In genomic region chr4:108988514-108989195, GRCh38 we compare ENCODE assay signal across 15 cellular contexts.
DNase-seq lines count a peak whose midpoint lies in the region; ATAC-seq, FAIRE-seq and TF ChIP-seq lines count a peak whose summit lies in the region.
"Had no signal": no experiment of that assay in that cellular context is flagged by ENCODE, and none has a peak within 500 bp of the region (broad histone marks: within the 10 kb centered on the region; RNA-seq: fewer than 3 reads in every experiment).

No MANE protein-coding gene starts in this region.

- no peak for TF ChIP-seq POLR2A in endothelial cell of umbilical vein (IDR thresholded peaks at IDR 0.05; ENCODE audit: low read depth, low read length)

- peak; percentile 74 for ATAC-seq in GM18498 (IDR thresholded peaks at IDR 0.05; ENCODE audit: unreplicated experiment)
- ATAC-seq in GM21381 (IDR thresholded peaks at IDR 0.05; ENCODE audit: unreplicated experiment), result peak; percentile 82
- ATAC-seq in HG03139 (IDR thresholded peaks at IDR 0.05; ENCODE audit: unreplicated experiment), result peak; percentile 85
- ATAC-seq: stimulated activated effector memory CD8-positive, alpha-beta T cell treated with anti-CD3 and anti-CD28 coated beads, Interleukin-12 subunit alpha, Interleukin-12 subunit beta, amount 100 ng/mL, for 72 hours had no signal

- no peak overlapping the region for H2AFZ ChIP-seq in endothelial cell of umbilical vein (ENCODE audit: low read depth, low read length)

- TF ChIP-seq CTCF in endothelial cell of umbilical vein (IDR thresholded peaks at IDR 0.05; ENCODE audit: extremely low read depth in 1 of 2, insufficient read depth in 1 of 2, low read depth in 1 of 2, low read length in 2 of 2) (no peak), CD14-positive monocyte (IDR thresholded peaks at IDR 0.05) (no peak), colonic mucosa (IDR thresholded peaks at IDR 0.05) (no peak)

- dilution Hi-C loops in endothelial cell of umbilical vein (cut with MboI; ENCODE audit: extremely low pct_ligation_motif_present, low sequenced_read_pairs), result no loop called here

- H3K27me3 ChIP-seq in endothelial cell of umbilical vein (ENCODE audit: control insufficient read depth in 2 of 2, insufficient read depth in 2 of 2, low read length in 2 of 2) (no peaks in the 10 kb centered on the region), colonic mucosa (no peaks in the 10 kb centered on the region)
- H3K27me3 ChIP-seq: right atrium auricular region had no signal

- H3K27ac Mint-ChIP-seq in CD14-positive monocyte, result no peak overlapping the region
- H3K27ac Mint-ChIP-seq: nephron; stimulated activated effector memory CD8-positive, alpha-beta T cell treated with anti-CD3 and anti-CD28 coated beads, Interleukin-12 subunit alpha, Interleukin-12 subunit beta, amount 100 ng/mL, for 72 hours had no signal

- no peaks in the 10 kb centered on the region for H4K20me1 ChIP-seq in endothelial cell of umbilical vein (replicated peaks; ENCODE audit: control insufficient read depth, extremely low read depth, insufficient read depth, low read length)

- H3K36me3 Mint-ChIP-seq in CD14-positive monocyte, result no peaks in the 10 kb centered on the region
- H3K36me3 Mint-ChIP-seq: stimulated activated effector memory CD8-positive, alpha-beta T cell treated with anti-CD3 and anti-CD28 coated beads, Interleukin-12 subunit alpha, Interleukin-12 subunit beta, amount 100 ng/mL, for 72 hours had no signal

- CTCF ChIA-PET in endothelial cell of umbilical vein (lab: Charles Lee), result no interaction called here

- no peak overlapping the region for H3K27ac ChIP-seq in endothelial cell of umbilical vein (ENCODE audit: insufficient read depth, low read depth, low read length)
- H3K27ac ChIP-seq in colonic mucosa, result no peak overlapping the region
- H3K27ac ChIP-seq: right atrium auricular region, VCaP had no signal

- H3K79me2 ChIP-seq in endothelial cell of umbilical vein (ENCODE audit: control insufficient read depth, insufficient read depth, low read length), result no peaks in the 10 kb centered on the region

- H3K9me1 ChIP-seq in endothelial cell of umbilical vein (replicated peaks; ENCODE audit: control insufficient read depth, extremely low read depth, insufficient read depth, low read length), result no peaks in the 10 kb centered on the region

- H3K27me3 Mint-ChIP-seq in CD14-positive monocyte (ENCODE audit: low read depth in 3 of 3), result no peaks in the 10 kb centered on the region

- peaks cover 0 to 5% (median 4%) of the 10 kb centered on the region in 7 donors for H3K9me3 Mint-ChIP-seq in CD14-positive monocyte
- H3K9me3 Mint-ChIP-seq: nephron; stimulated activated effector memory CD8-positive, alpha-beta T cell treated with anti-CD3 and anti-CD28 coated beads, Interleukin-12 subunit alpha, Interleukin-12 subunit beta, amount 100 ng/mL, for 72 hours had no signal

- H3K9me3 ChIP-seq in endothelial cell of umbilical vein (replicated peaks; ENCODE audit: control insufficient read depth, insufficient read depth, low read length) (no peaks in the 10 kb centered on the region), colonic mucosa (no peaks in the 10 kb centered on the region)
- H3K9me3 ChIP-seq: right atrium auricular region had no signal

- H3K4me1 Mint-ChIP-seq in CD14-positive monocyte, result no peaks in the 10 kb centered on the region
- H3K4me1 Mint-ChIP-seq: stimulated activated effector memory CD8-positive, alpha-beta T cell treated with anti-CD3 and anti-CD28 coated beads, Interleukin-12 subunit alpha, Interleukin-12 subunit beta, amount 100 ng/mL, for 72 hours had no signal

- H3K4me3 Mint-ChIP-seq in CD14-positive monocyte, result no peak overlapping the region
- H3K4me3 Mint-ChIP-seq: nephron; stimulated activated effector memory CD8-positive, alpha-beta T cell treated with anti-CD3 and anti-CD28 coated beads, Interleukin-12 subunit alpha, Interleukin-12 subunit beta, amount 100 ng/mL, for 72 hours had no signal

- FAIRE-seq in endothelial cell of umbilical vein (lab: Jason Lieb, UNC), result peak; percentile 47

- H3K4me3 ChIP-seq in endothelial cell of umbilical vein (replicated peaks in 1 of 3; ENCODE audit: insufficient read depth in 1 of 3, low read depth in 1 of 3, low read length in 3 of 3) (no peak overlapping the region), colonic mucosa (no peak overlapping the region)
- H3K4me3 ChIP-seq: right atrium auricular region had no signal

- DNase-seq in endothelial cell of umbilical vein (ENCODE audit: low read depth, low spot score), result no peak
- no peak for DNase-seq in posterior cingulate gyrus
- DNase-seq in CD14-positive monocyte (ENCODE audit: low spot score), result no peak
- DNase-seq in RKO (ENCODE audit: low spot score), result no peak
- DNase-seq in colonic mucosa, result no peak
- DNase-seq: AML-193; NCI-H1048; stimulated activated CD4-positive, alpha-beta T cell treated with anti-CD3 and anti-CD28 coated beads, Interleukin-4, amount 100 ng/mL, for 1 hour had no signal

- H3K4me2 ChIP-seq in endothelial cell of umbilical vein (ENCODE audit: insufficient read depth, low read length), result no peak overlapping the region

- intact Hi-C loops in endothelial cell of umbilical vein (cut with micrococcal nuclease) (no loop called here), posterior cingulate gyrus (cut with DNase I) (no loop called here), CD14-positive monocyte (cut with micrococcal nuclease) (no loop called here), colonic mucosa (cut with DNase I) (no loop called here)

- no TSS peak for BruUV-seq in endothelial cell of umbilical vein (replicated peaks; lab: Mats Ljungman, UMichigan)

- POLR2A ChIA-PET in endothelial cell of umbilical vein (lab: Charles Lee), result no interaction called here

- H3K36me3 ChIP-seq in endothelial cell of umbilical vein (ENCODE audit: control insufficient read depth in 2 of 2, extremely low read depth in 1 of 2, insufficient read depth in 2 of 2, low read length in 2 of 2), result no peaks in the 10 kb centered on the region
- H3K36me3 ChIP-seq in colonic mucosa, result no peaks in the 10 kb centered on the region
- H3K36me3 ChIP-seq: right atrium auricular region had no signal

- H3K9ac ChIP-seq in endothelial cell of umbilical vein (replicated peaks; ENCODE audit: extremely low read depth, insufficient read depth, low read length), result no peak overlapping the region
- no peak overlapping the region for H3K9ac ChIP-seq in colonic mucosa (ENCODE audit: low read depth in 2 of 2, low read length in 2 of 2)

- no peaks in the 10 kb centered on the region for H3K4me1 ChIP-seq in endothelial cell of umbilical vein (ENCODE audit: control insufficient read depth, extremely low read depth, insufficient read depth, low read length)
- no peaks in the 10 kb centered on the region for H3K4me1 ChIP-seq in colonic mucosa
- H3K4me1 ChIP-seq: right atrium auricular region had no signal

TF ChIP-seq in endothelial cell of umbilical vein, 7 proteins besides CTCF, POLR2A, EP300 and RAD21:
- no peak for TF ChIP-seq EZH2 (IDR thresholded peaks at IDR 0.05; ENCODE audit: borderline replicate concordance, low read depth, low read length, severe bottlenecking)
- no peak for TF ChIP-seq POLR2AphosphoS5 (IDR thresholded peaks at IDR 0.05; ENCODE audit: insufficient read depth, low read depth, low read length)
